8 cellular contexts compared by ENCODE assay signal in the genomic region with DNA sequence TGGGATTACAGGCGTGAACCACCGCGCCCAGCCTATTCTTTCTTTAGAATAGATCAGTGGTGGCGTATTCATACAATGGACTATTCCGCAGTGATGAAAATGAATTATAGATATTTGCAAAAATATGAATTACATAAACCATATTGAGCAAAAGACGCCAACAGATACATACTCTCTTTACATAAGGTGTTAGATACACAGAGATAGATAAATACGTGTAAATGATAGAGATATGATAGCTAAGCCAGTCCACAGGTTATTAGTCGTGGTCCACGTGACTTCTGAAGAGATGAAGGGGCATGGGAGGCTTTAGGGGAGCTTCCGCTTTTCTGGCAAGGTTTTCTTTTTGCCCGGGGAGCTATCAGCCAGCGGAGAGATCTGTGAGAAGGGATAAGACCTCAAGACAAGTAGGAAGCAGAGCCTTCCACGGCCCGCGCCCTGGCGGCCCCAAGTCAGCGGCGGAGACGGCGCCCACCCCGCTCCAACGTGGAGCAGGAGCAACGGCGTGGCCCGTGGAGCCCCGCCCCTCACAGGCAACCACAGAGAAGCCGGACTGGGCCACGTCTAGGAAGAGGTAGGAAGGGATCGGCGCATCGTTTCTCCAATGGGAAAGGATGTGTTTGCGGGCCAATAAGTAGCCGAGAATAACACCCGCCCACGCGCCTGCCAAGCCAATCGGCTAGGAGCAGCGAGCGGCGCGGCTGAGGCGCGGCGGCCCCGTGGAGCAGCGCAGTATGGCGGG. TPM values are rescaled to one million over a fixed set of nuclear protein-coding genes. Genes with fewer than 3 reads are reported as not detected.
DNase-seq lines count a peak whose midpoint lies in the region; ATAC-seq and TF ChIP-seq lines count a peak whose summit lies in the region.

A gene (plus strand): TSS at position 704 of the 742 bp plus-strand sequence. CDS start 31 bp downstream, at position 735.

- peak within 1 kb of the TSS; percentile 95 for H3K27ac Mint-ChIP-seq in GM23338
- peak within 1 kb of the TSS; percentile 83 to 95 (median 95) for H3K27ac Mint-ChIP-seq in naive thymus-derived CD4-positive, alpha-beta T cell
- H3K27ac Mint-ChIP-seq in stimulated activated naive B cell treated with anti-CD40 and anti-IgM and Interleukin-4, amounts not matched to agents 10 μg/mL and 1 μg/mL and 100 μg/mL, for 72 hours: peak within 1 kb of the TSS; percentile 97

- TF ChIP-seq CTCF in DOHH2 (IDR thresholded peaks at IDR 0.05; ENCODE audit: low read depth, low read length, poor library complexity, severe bottlenecking): no peak
- no peak for TF ChIP-seq CTCF in GM23338 (conservative IDR thresholded peaks at IDR 0.05; ENCODE audit: low read depth in 2 of 2)

- H3K4me1 ChIP-seq in DOHH2 (ENCODE audit: control insufficient read depth, low read length) (peaks cover 3% of the 10 kb centered on the region), GM23338 (ENCODE audit: insufficient read depth) (no peaks in the 10 kb centered on the region)
- H3K4me1 ChIP-seq in naive thymus-derived CD4-positive, alpha-beta T cell (ENCODE audit: control insufficient read depth in 2 of 2, insufficient read depth in 2 of 2, low read length in 2 of 2): no peaks in the 10 kb centered on the region

- peaks cover 4% of the 10 kb centered on the region; the same call in 1 of the 3 replicates for H3K4me1 Mint-ChIP-seq in GM23338
- peaks cover 3 to 10% (median 6%) of the 10 kb centered on the region in 7 donors for H3K4me1 Mint-ChIP-seq in naive thymus-derived CD4-positive, alpha-beta T cell
- H3K4me1 Mint-ChIP-seq in stimulated activated naive B cell treated with anti-CD40 and anti-IgM and Interleukin-4, amounts not matched to agents 10 μg/mL and 1 μg/mL and 100 μg/mL, for 72 hours: peaks cover 5% of the 10 kb centered on the region in 2 donors

- H3K36me3 ChIP-seq in DOHH2 (ENCODE audit: control insufficient read depth, low read length) (peaks cover 16% of the 10 kb centered on the region), GM23338 (ENCODE audit: insufficient read depth) (no peaks in the 10 kb centered on the region; the same call in 1 of the 2 replicates)
- peaks cover 0 to 9% (median 0%) of the 10 kb centered on the region in 3 experiments for H3K36me3 ChIP-seq in naive thymus-derived CD4-positive, alpha-beta T cell (ENCODE audit: control insufficient read depth in 2 of 3, insufficient read depth in 3 of 3, low read length in 3 of 3)

- peak within 1 kb of the TSS; percentile 74 for H3K4me3 ChIP-seq in DOHH2 (ENCODE audit: low read length)
- H3K4me3 ChIP-seq in GM23338: peak within 1 kb of the TSS; percentile 66
- peak within 1 kb of the TSS; percentile 82 for H3K4me3 ChIP-seq in naive thymus-derived CD4-positive, alpha-beta T cell (ENCODE audit: low read length)

- no peaks in the 10 kb centered on the region for H3K9me3 Mint-ChIP-seq in GM23338
- no peaks in the 10 kb centered on the region for H3K9me3 Mint-ChIP-seq in naive thymus-derived CD4-positive, alpha-beta T cell
- no peaks in the 10 kb centered on the region for H3K9me3 Mint-ChIP-seq in stimulated activated naive B cell treated with anti-CD40 and anti-IgM and Interleukin-4, amounts not matched to agents 10 μg/mL and 1 μg/mL and 100 μg/mL, for 72 hours

- peak within 1 kb of the TSS; percentile 93 for H3K4me3 Mint-ChIP-seq in GM23338
- H3K4me3 Mint-ChIP-seq in naive thymus-derived CD4-positive, alpha-beta T cell: peak within 1 kb of the TSS; percentile 86 to 99 (median 96)
- peak within 1 kb of the TSS; percentile 90 to 96 for H3K4me3 Mint-ChIP-seq in stimulated activated naive B cell treated with anti-CD40 and anti-IgM and Interleukin-4, amounts not matched to agents 10 μg/mL and 1 μg/mL and 100 μg/mL, for 72 hours

- H3K27me3 ChIP-seq in DOHH2 (ENCODE audit: control insufficient read depth, low read length) (no peaks in the 10 kb centered on the region), GM23338 (ENCODE audit: insufficient read depth) (no peaks in the 10 kb centered on the region)
- H3K27me3 ChIP-seq in naive thymus-derived CD4-positive, alpha-beta T cell (ENCODE audit: control insufficient read depth in 2 of 2, insufficient read depth in 2 of 2, low read length in 2 of 2): no peaks in the 10 kb centered on the region

- H3K4me2 ChIP-seq in DOHH2 (ENCODE audit: low read length) (peak within 1 kb of the TSS; percentile 64), GM23338 (peak within 1 kb of the TSS; percentile 74)

- H3F3A ChIP-seq in DOHH2 (ENCODE audit: control insufficient read depth, insufficient read depth) (peaks cover 10% of the 10 kb centered on the region), GM23338 (replicated peaks; ENCODE audit: low read depth) (0 out of 2 replicates have a peak, but pooled peaks cover 4% of the 10 kb centered on the region)

- H3K27ac ChIP-seq in DOHH2 (ENCODE audit: low read depth, low read length): peak within 1 kb of the TSS; percentile 78
- H3K27ac ChIP-seq in GM23338 (ENCODE audit: low read depth): peak within 1 kb of the TSS; percentile 48; the same call in 1 of the 2 replicates
- peak within 1 kb of the TSS; percentile 76 for H3K27ac ChIP-seq in naive thymus-derived CD4-positive, alpha-beta T cell (ENCODE audit: low read depth, low read length)

- H2AFZ ChIP-seq in GM23338: peak within 1 kb of the TSS; percentile 39; the same call in 1 of the 2 replicates

- CTCF ChIA-PET in naive thymus-derived CD4-positive, alpha-beta T cell (lab: Charles Lee): no interaction called here

- intact Hi-C loops in naive thymus-derived CD4-positive, alpha-beta T cell (cut with micrococcal nuclease): loop anchor here in 1 of 2 donors (1.0 kb wide), 1 partner anchor 46 kb away; no protein-coding TSS in a partner anchor

- no peaks in the 10 kb centered on the region for H4K20me1 ChIP-seq in DOHH2 (ENCODE audit: control insufficient read depth, insufficient read depth, low read depth, low read length)
- no peaks in the 10 kb centered on the region for H4K20me1 ChIP-seq in GM23338 (replicated peaks; ENCODE audit: insufficient read depth)

- ATAC-seq in GM23338: peak; percentile 98
- ATAC-seq in naive thymus-derived CD4-positive, alpha-beta T cell: peak; percentile 98
- peak; percentile 95 for ATAC-seq in stimulated activated naive B cell treated with anti-CD40 and anti-IgM and Interleukin-4, amounts not matched to agents 10 μg/mL and 1 μg/mL and 100 μg/mL, for 72 hours (replicated peaks)

- H3K9me3 ChIP-seq in DOHH2 (ENCODE audit: control insufficient read depth, insufficient read depth, low read length): no peaks in the 10 kb centered on the region
- H3K9me3 ChIP-seq in naive thymus-derived CD4-positive, alpha-beta T cell (ENCODE audit: control insufficient read depth in 2 of 3, low read length in 3 of 3): no peaks in the 10 kb centered on the region

- H3K9me2 ChIP-seq in DOHH2 (replicated peaks; ENCODE audit: control insufficient read depth, low read length) (no peaks in the 10 kb centered on the region), GM23338 (ENCODE audit: insufficient read depth) (no peaks in the 10 kb centered on the region)

- POLR2A ChIA-PET in naive thymus-derived CD4-positive, alpha-beta T cell (lab: Charles Lee): interaction anchor here (0.5 to 1.0 kb wide), 2 partner anchors 11 to 349 kb away, joined by 3 to 4 read pairs; no protein-coding TSS in a partner anchor

- peaks cover 5% of the 10 kb centered on the region for H3K27me3 Mint-ChIP-seq in GM23338 (ENCODE audit: insufficient read depth, low read depth, poor library complexity)
- H3K27me3 Mint-ChIP-seq in naive thymus-derived CD4-positive, alpha-beta T cell: peaks cover 0 to 2% (median 0%) of the 10 kb centered on the region in 5 donors
- no peaks in the 10 kb centered on the region for H3K27me3 Mint-ChIP-seq in stimulated activated naive B cell treated with anti-CD40 and anti-IgM and Interleukin-4, amounts not matched to agents 10 μg/mL and 1 μg/mL and 100 μg/mL, for 72 hours

- H3K79me2 ChIP-seq in DOHH2 (ENCODE audit: control insufficient read depth, low read length) (peaks cover 3% of the 10 kb centered on the region), GM23338 (replicated peaks; ENCODE audit: insufficient read depth) (no peaks in the 10 kb centered on the region)

- DNase-seq in GM23338 (ENCODE audit: low spot score): peak; percentile 99
- peak; percentile 96 for DNase-seq in LHCN-M2 (ENCODE audit: low read depth)
- DNase-seq in RPMI8226: peak; percentile 99
- peak; percentile 80 to 90 for DNase-seq in activated T-helper 1 cell treated with anti-CD3 and anti-CD28 coated beads, Interleukin-2, amount 50 U/mL, for 16 hours (ENCODE audit: low read depth in 1 of 2, low spot score in 1 of 2)
- peak; percentile 97 for DNase-seq in fibroblast of gingiva (ENCODE audit: low read depth)
- DNase-seq in naive thymus-derived CD4-positive, alpha-beta T cell: peak; percentile 67 to 96 (median 89)
- DNase-seq in stimulated activated naive B cell treated with anti-CD40 and anti-IgM and Interleukin-4, amounts not matched to agents 10 μg/mL and 1 μg/mL and 100 μg/mL, for 72 hours: peak; percentile 95

- peaks cover 21% of the 10 kb centered on the region for H3K36me3 Mint-ChIP-seq in GM23338 (ENCODE audit: low read depth)
- H3K36me3 Mint-ChIP-seq in naive thymus-derived CD4-positive, alpha-beta T cell: peaks cover 0 to 9% (median 4%) of the 10 kb centered on the region in 5 donors
- peaks cover 8 to 14% of the 10 kb centered on the region in 2 donors for H3K36me3 Mint-ChIP-seq in stimulated activated naive B cell treated with anti-CD40 and anti-IgM and Interleukin-4, amounts not matched to agents 10 μg/mL and 1 μg/mL and 100 μg/mL, for 72 hours

TF ChIP-seq in GM23338, 12 proteins besides CTCF, POLR2A, EP300 and RAD21:
- TF ChIP-seq POLR2AphosphoS5 (IDR thresholded peaks at IDR 0.05; ENCODE audit: low read depth) (peak; percentile 95), EZH2phosphoT487 (IDR thresholded peaks at IDR 0.05; ENCODE audit: unreplicated experiment) (no peak), EZH2 (IDR thresholded peaks at IDR 0.05; ENCODE audit: low read depth, unreplicated experiment) (no peak), CREB1 (CRISPR knock-in tag; IDR thresholded peaks at IDR 0.05; ENCODE audit: low read depth) (peak; percentile 48; the same call in 1 of the 2 replicates)

RNA-seq across cellular contexts. Expression of the gene that starts here (rescaled TPM):
- total RNA-seq in GM23338 (2014; rRNA removed; shearing (Covaris generic)): 25.9 and 35.4 TPM in 2 replicates
- polyA plus RNA-seq in GM23338 (2016; fragmentation: Nextera tagmentation; extraction: Ambion mirVana): 42.2 and 43.5 TPM in 2 replicates
- 25.5 and 31.5 TPM in 2 replicates for total RNA-seq in LHCN-M2 (2014; rRNA removed)
- 35.5 TPM for polyA plus RNA-seq in LHCN-M2 (2012)
- 100 to 1,000 TPM in 2 of 5 experiments, 10 to 100 TPM in 3; 54.8 to 129 (median 76.7) TPM for total RNA-seq in naive thymus-derived CD4-positive, alpha-beta T cell
- 10 to 100 TPM; 15.6 to 26.8 TPM for polyA plus RNA-seq in naive thymus-derived CD4-positive, alpha-beta T cell

Comparison
In these comparisons a context has a peak if more than half of its experiments do, and no peak if none do; other contexts are left out.
1. Peak in every context shown above with its lines: DNase-seq, ATAC-seq, H3K4me3 ChIP-seq and H3K27ac ChIP-seq.